In the genomic region with DNA sequence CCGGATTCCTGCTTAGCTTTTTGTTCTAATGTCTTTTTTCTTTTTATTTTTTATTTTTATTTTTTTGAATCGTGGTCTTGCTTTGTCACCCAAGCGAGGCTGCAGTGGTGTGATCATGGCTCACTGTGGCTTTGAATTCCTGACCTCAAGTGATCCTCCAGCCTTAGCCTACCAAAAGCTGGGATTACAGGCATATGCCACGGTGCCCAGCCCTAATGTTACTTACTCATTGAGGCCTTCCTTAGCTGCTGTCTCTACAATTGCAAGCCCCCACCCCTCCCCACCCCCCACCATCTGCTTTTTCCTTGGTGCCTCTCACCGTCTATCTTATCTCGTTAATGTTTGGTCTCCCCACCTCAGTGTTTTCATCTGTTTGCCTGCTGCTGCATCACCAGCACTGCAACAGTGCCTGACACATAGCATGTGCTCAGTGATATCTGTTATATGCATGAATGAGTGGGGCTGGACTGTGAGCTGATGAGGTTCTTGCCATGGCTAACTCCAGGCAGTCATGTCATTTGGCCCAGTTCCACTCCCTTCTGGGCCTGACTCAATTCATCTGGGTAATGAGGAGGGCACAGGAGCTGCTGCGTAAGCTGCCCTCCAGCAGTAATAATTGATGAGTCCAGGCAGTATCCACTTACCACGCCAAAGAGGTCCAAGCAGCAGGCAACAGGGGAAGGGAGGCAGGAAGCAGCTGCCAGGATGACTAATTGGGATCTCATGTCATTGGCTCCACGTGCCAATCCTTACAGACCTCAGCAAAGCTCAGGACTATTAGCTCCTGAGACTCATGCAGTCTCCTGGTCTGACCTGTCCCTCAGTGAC, we compare ENCODE assay signal across 9 cellular contexts. TPM values are rescaled to one million over a fixed set of nuclear protein-coding genes. Genes with fewer than 3 reads are reported as not detected.
DNase-seq lines count a peak whose midpoint lies in the region; ATAC-seq and TF ChIP-seq lines count a peak whose summit lies in the region.
"Had no signal": no experiment of that assay in that cellular context is flagged by ENCODE, and none has a peak within 500 bp of the region (broad histone marks: within the 10 kb centered on the region; RNA-seq: fewer than 3 reads in every experiment).

No MANE protein-coding gene starts in this region.

- H3K27me3 Mint-ChIP-seq in type B pancreatic cell (no peaks in the 10 kb centered on the region), progenitor cell of endocrine pancreas (no peaks in the 10 kb centered on the region)
- H3K27me3 Mint-ChIP-seq: B cell had no signal

- intact Hi-C loops in Right ventricle myocardium superior (cut with DNase I) = loop anchor here (5.0 kb wide), 1 partner anchor 33 kb away; a partner anchor contains a TSS

- H3K36me3 Mint-ChIP-seq in type B pancreatic cell (no peaks in the 10 kb centered on the region), progenitor cell of endocrine pancreas (ENCODE audit: insufficient read depth) (no peaks in the 10 kb centered on the region)

- DNase-seq in NCI-H1105 treated with DMSO at 0.1 percent for 48 hours (lab: John Stamatoyannopoulos, UW) (peak; percentile 3), NCI-H1105 (lab: John Stamatoyannopoulos, UW) (no peak), SK-N-DZ (ENCODE audit: low spot score) (peak; percentile 28), Right ventricle myocardium superior (peak; percentile 50), type B pancreatic cell (ENCODE audit: extremely low spot score, unreplicated experiment) (no peak), progenitor cell of endocrine pancreas (ENCODE audit: low spot score, unreplicated experiment) (no peak)

- H3K9me3 Mint-ChIP-seq in type B pancreatic cell (peaks cover 3% of the 10 kb centered on the region), progenitor cell of endocrine pancreas (ENCODE audit: low read depth) (peaks cover 4% of the 10 kb centered on the region)

- H3K27ac Mint-ChIP-seq in type B pancreatic cell (peak overlapping the region; percentile 25), progenitor cell of endocrine pancreas (no peak overlapping the region)
- H3K27ac Mint-ChIP-seq: B cell had no signal

- H3K4me3 Mint-ChIP-seq in type B pancreatic cell (no peak overlapping the region), progenitor cell of endocrine pancreas (ENCODE audit: low read depth) (no peak overlapping the region)
- H3K4me3 Mint-ChIP-seq: B cell had no signal

- peaks cover 22% of the 10 kb centered on the region for H3K4me1 Mint-ChIP-seq in type B pancreatic cell (ENCODE audit: unreplicated experiment)
- H3K4me1 Mint-ChIP-seq in progenitor cell of endocrine pancreas (ENCODE audit: low read depth) = peaks cover 10% of the 10 kb centered on the region

- no peak for TF ChIP-seq CTCF in type B pancreatic cell (conservative IDR thresholded peaks at IDR 0.05)
- TF ChIP-seq CTCF in progenitor cell of endocrine pancreas (IDR thresholded peaks at IDR 0.05; ENCODE audit: unreplicated experiment) = no peak

- ATAC-seq in Right ventricle myocardium superior (ENCODE audit: poor library complexity) (peak; percentile 65), HG02973 (IDR thresholded peaks at IDR 0.05; ENCODE audit: unreplicated experiment) (no peak), HG02798 (IDR thresholded peaks at IDR 0.05; ENCODE audit: poor library complexity, unreplicated experiment) (no peak)

RNA-seq across cellular contexts. Expression of a gene that starts 34.3 kb away (rescaled TPM):
- polyA plus RNA-seq in SK-N-DZ (2014; cell fraction: cytosol; rRNA removed) = 166 and 214 TPM in 2 replicates
- 1,050 and 1,575 TPM in 2 replicates for polyA plus RNA-seq in SK-N-DZ (2014; cell fraction: nucleus; rRNA removed)
- total RNA-seq in Right ventricle myocardium superior = 116 TPM
- 209 and 403 TPM in 2 replicates for total RNA-seq in type B pancreatic cell (ENCODE audit: low replicate concordance)
- 281 and 304 TPM in 2 replicates for total RNA-seq in progenitor cell of endocrine pancreas

RNA-seq across cellular contexts. Expression of a gene that starts 56.6 kb away (rescaled TPM):
- polyA plus RNA-seq in SK-N-DZ (2014; cell fraction: cytosol; rRNA removed) = 17.6 and 21.2 TPM in 2 replicates
- 27.6 and 31.3 TPM in 2 replicates for polyA plus RNA-seq in SK-N-DZ (2014; cell fraction: nucleus; rRNA removed)
- total RNA-seq in Right ventricle myocardium superior (25.1 TPM), type B pancreatic cell (ENCODE audit: low replicate concordance) (62.6 and 76.2 TPM in 2 replicates), progenitor cell of endocrine pancreas (69.2 TPM in 2 replicates)

Comparison
In these comparisons a context has a peak if more than half of its experiments do, and no peak if none do; other contexts are left out.
1. DNase-seq: peak in NCI-H1105 treated with DMSO at 0.1 percent for 48 hours (single experiment), SK-N-DZ (single experiment) and Right ventricle myocardium superior (single experiment); none in NCI-H1105 (single experiment), type B pancreatic cell (single experiment) and progenitor cell of endocrine pancreas (single experiment).